Comparison of ENCODE assay signal across 21 cellular contexts in the genomic region with DNA sequence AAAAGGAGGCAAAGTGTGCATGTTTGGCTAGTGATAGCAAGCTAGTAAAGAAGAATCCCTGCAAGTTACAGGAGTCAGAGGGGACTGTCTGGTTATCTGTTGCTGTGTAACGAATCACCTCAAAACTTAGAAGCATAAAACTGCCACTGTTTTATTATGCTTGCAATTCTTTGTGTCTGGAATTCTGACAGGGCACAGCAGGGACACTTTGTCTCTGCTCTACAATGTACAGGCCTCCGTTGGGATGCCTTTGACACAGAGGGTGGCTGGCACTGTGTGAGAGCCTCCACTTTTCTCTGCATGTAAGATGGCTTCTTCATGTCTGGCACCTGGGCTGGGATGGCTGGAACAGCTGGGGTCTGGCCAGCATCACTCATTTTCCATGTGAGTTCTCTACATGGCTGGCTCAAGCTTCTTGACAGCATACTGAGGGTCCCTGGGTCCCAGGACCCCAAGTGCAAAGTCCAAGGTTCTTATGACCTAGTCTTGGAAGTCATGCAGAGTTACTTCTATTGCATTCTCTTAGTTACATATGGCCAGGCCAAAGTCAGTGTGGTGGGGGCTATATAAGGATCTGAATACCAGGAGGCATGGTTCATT.
DNase-seq lines count a peak whose midpoint lies in the region; TF ChIP-seq lines count a peak whose summit lies in the region.
"Had no signal": no experiment of that assay in that cellular context is flagged by ENCODE, and none has a peak within 500 bp of the region (broad histone marks: within the 10 kb centered on the region; RNA-seq: fewer than 3 reads in every experiment).

No MANE protein-coding gene starts in this region.

- peaks cover 2% of the 10 kb centered on the region for H3K36me3 Mint-ChIP-seq in osteocyte (ENCODE audit: unreplicated experiment)

- peak overlapping the region; percentile 61 to 84 for H3K27ac ChIP-seq in uterus
- H3K27ac ChIP-seq: 22Rv1, C4-2B, HL-60, PC-9, RWPE1 had no signal

- H3K27me3 Mint-ChIP-seq in osteocyte (ENCODE audit: unreplicated experiment) = peaks cover 60% of the 10 kb centered on the region

- peak; percentile 32 for DNase-seq in activated CD8-positive, alpha-beta memory T cell treated with anti-CD3 and anti-CD28 coated beads for 24 hours
- DNase-seq in activated CD8-positive, alpha-beta memory T cell treated with anti-CD3 and anti-CD28 coated beads, Interleukin-2, amount 50 U/mL, for 4 hours = no peak
- peak; percentile 60 for DNase-seq in islet precursor cell
- DNase-seq in osteocyte (ENCODE audit: extremely low spot score, unreplicated experiment) = peak; percentile 59
- no peak for DNase-seq in uterus
- no peak for DNase-seq in KBM-7
- no peak for DNase-seq in DMS 273 treated with DMSO at 0.1 percent for 48 hours (lab: John Stamatoyannopoulos, UW)
- no peak for DNase-seq in NCI-H2227 treated with DMSO at 0.1 percent for 48 hours (lab: John Stamatoyannopoulos, UW)
- DNase-seq: AML-193, DMS79, H9, NCI-H1417, NCI-H187, NCI-H2107, NCI-H226, NCI-H524, PC-9 had no signal

- H3K9me3 ChIP-seq in uterus = no peaks in the 10 kb centered on the region

- no peaks in the 10 kb centered on the region for H3K27me3 ChIP-seq in uterus

- no peak for TF ChIP-seq POLR2A in uterus (IDR thresholded peaks at IDR 0.05)

- no peak overlapping the region for H3K27ac Mint-ChIP-seq in osteocyte (ENCODE audit: unreplicated experiment)
- H3K27ac Mint-ChIP-seq: H9 had no signal

- TF ChIP-seq CTCF in osteocyte (IDR thresholded peaks at IDR 0.05) = no peak
- TF ChIP-seq CTCF in uterus (IDR thresholded peaks at IDR 0.05) = no peak

- intact Hi-C loops in uterus (cut with DNase I; ENCODE audit: low total_unique reads) = no loop called here

- peaks cover 0 to 5% of the 10 kb centered on the region in 2 donors for H3K4me1 ChIP-seq in uterus

- H3K4me1 Mint-ChIP-seq in osteocyte (ENCODE audit: unreplicated experiment) = no peaks in the 10 kb centered on the region

- no peak overlapping the region for H3K4me3 ChIP-seq in uterus
- H3K4me3 ChIP-seq: PC-9 had no signal

- H3K36me3 ChIP-seq in uterus = no peaks in the 10 kb centered on the region

- H3K4me3 Mint-ChIP-seq in osteocyte (ENCODE audit: unreplicated experiment) = no peak overlapping the region
- H3K4me3 Mint-ChIP-seq: H9 had no signal

- H3K9me3 Mint-ChIP-seq in osteocyte (ENCODE audit: unreplicated experiment) = no peaks in the 10 kb centered on the region
- H3K9me3 Mint-ChIP-seq: H9 had no signal

- in situ Hi-C loops in KBM-7 (cut with MboI; ENCODE audit: low pct_unique_long_range_greater_than_20kb, low sequenced_read_pairs) = no loop called here

Comparison
In these comparisons a context has a peak if more than half of its experiments do, and no peak if none do; other contexts are left out.
1. DNase-seq: peak in activated CD8-positive, alpha-beta memory T cell treated with anti-CD3 and anti-CD28 coated beads for 24 hours (single experiment), islet precursor cell (single experiment) and osteocyte (single experiment); none in activated CD8-positive, alpha-beta memory T cell treated with anti-CD3 and anti-CD28 coated beads, Interleukin-2, amount 50 U/mL, for 4 hours (single experiment), uterus (0 of 2), KBM-7 (single experiment), DMS 273 treated with DMSO at 0.1 percent for 48 hours (single experiment) and NCI-H2227 treated with DMSO at 0.1 percent for 48 hours (single experiment).